In genomic region chr5:77852068-77852513, GRCh38 we compare ENCODE assay signal across 8 cellular contexts.
DNase-seq lines count a peak whose midpoint lies in the region; ATAC-seq and TF ChIP-seq lines count a peak whose summit lies in the region.

No MANE protein-coding gene starts in this region.

- H3K9ac ChIP-seq in mucosa of stomach (ENCODE audit: low read length): peak overlapping the region; percentile 39

- peaks cover 0 to 6% of the 10 kb centered on the region in 2 donors for H3K4me1 ChIP-seq in right atrium auricular region
- H3K4me1 ChIP-seq in mucosa of stomach (ENCODE audit: control insufficient read depth, insufficient read depth, low read length): peaks cover 12% of the 10 kb centered on the region
- H3K4me1 ChIP-seq in vagina: peaks cover 13% of the 10 kb centered on the region

- no peak overlapping the region for H3K27ac ChIP-seq in right atrium auricular region
- H3K27ac ChIP-seq in vagina: no peak overlapping the region

- DNase-seq in right atrium auricular region (ENCODE audit: low spot score): no peak
- no peak for DNase-seq in Right ventricle myocardium inferior (ENCODE audit: missing footprints)
- DNase-seq in choroid plexus epithelial cell (ENCODE audit: low read depth): peak; percentile 5
- DNase-seq in vagina (ENCODE audit: extremely low spot score in 2 of 2): no peak
- no peak for DNase-seq in left colon
- no peak for DNase-seq in SK-N-DZ (ENCODE audit: low spot score)

- no peaks in the 10 kb centered on the region for H3K36me3 ChIP-seq in right atrium auricular region
- no peaks in the 10 kb centered on the region for H3K36me3 ChIP-seq in mucosa of stomach (ENCODE audit: control insufficient read depth, insufficient read depth, low read length)
- H3K36me3 ChIP-seq in vagina: no peaks in the 10 kb centered on the region

- intact Hi-C loops in Right ventricle myocardium inferior (cut with DNase I): loop anchor here (5.0 to 10.0 kb wide), 3 partner anchors 75 to 207 kb away; partner anchors contain the start of gene TBCA
- intact Hi-C loops in vagina (cut with DNase I): no loop called here
- intact Hi-C loops in left colon (cut with DNase I, micrococcal nuclease): no loop called here

- H3K27me3 ChIP-seq in right atrium auricular region: no peaks in the 10 kb centered on the region
- peaks cover 54% of the 10 kb centered on the region for H3K27me3 ChIP-seq in mucosa of stomach (ENCODE audit: control insufficient read depth, insufficient read depth, low read length)
- no peaks in the 10 kb centered on the region for H3K27me3 ChIP-seq in vagina

- TF ChIP-seq CTCF in right atrium auricular region (IDR thresholded peaks at IDR 0.05) (no peak), choroid plexus epithelial cell (conservative IDR thresholded peaks at IDR 0.05; ENCODE audit: low read depth, low read length) (no peak), vagina (IDR thresholded peaks at IDR 0.05) (no peak)

- ATAC-seq in Right ventricle myocardium inferior: no peak
- ATAC-seq in left colon: no peak
- no peak for ATAC-seq in HG03439 (IDR thresholded peaks at IDR 0.05; ENCODE audit: unreplicated experiment)

- TF ChIP-seq POLR2A in vagina (IDR thresholded peaks at IDR 0.05): no peak

- H3K4me3 ChIP-seq in right atrium auricular region (peak overlapping the region; percentile 58 to 63), choroid plexus epithelial cell (ENCODE audit: low read depth, low read length) (peak overlapping the region; percentile 71), mucosa of stomach (ENCODE audit: low read length) (peak overlapping the region; percentile 31), vagina (peak overlapping the region; percentile 49 to 51)

- H3K9me3 ChIP-seq in right atrium auricular region: no peaks in the 10 kb centered on the region
- no peaks in the 10 kb centered on the region for H3K9me3 ChIP-seq in mucosa of stomach (ENCODE audit: control insufficient read depth, low read length)
- no peaks in the 10 kb centered on the region for H3K9me3 ChIP-seq in vagina
